Comparison of ENCODE assay signal across 8 cellular contexts in genomic region chr9:131402738-131403492, GRCh38.
A peak's percentile ranks its signal among the peaks of the same experiment; 100 is the strongest.
DNase-seq lines count a peak whose midpoint lies in the region.

No MANE protein-coding gene starts in this region.

- DNase-seq in DMS53 (lab: John Stamatoyannopoulos, UW) (peak; percentile 84), NCI-H510A treated with DMSO at 0.1 percent for 48 hours (lab: John Stamatoyannopoulos, UW) (peak; percentile 79), cerebellar cortex (ENCODE audit: low spot score) (peak; percentile 76), kidney tubule cell (ENCODE audit: low spot score) (peak; percentile 85), smooth muscle cell of the brain vasculature (ENCODE audit: low read depth, low spot score) (peak; percentile 69), OCI-M2 (lab: John Stamatoyannopoulos, UW; ENCODE audit: unreplicated experiment) (no peak), activated gamma-delta T cell (lab: John Stamatoyannopoulos, UW) (no peak)
- no peak for DNase-seq in activated CD4-positive, alpha-beta T cell treated with anti-CD3 and anti-CD28 coated beads for 48 hours

Comparison
In these comparisons a context has a peak if more than half of its experiments do, and no peak if none do; other contexts are left out.
1. DNase-seq: peak in DMS53 (single experiment), NCI-H510A treated with DMSO at 0.1 percent for 48 hours (single experiment), cerebellar cortex (single experiment), kidney tubule cell (single experiment) and smooth muscle cell of the brain vasculature (single experiment); none in OCI-M2 (single experiment), activated CD4-positive, alpha-beta T cell treated with anti-CD3 and anti-CD28 coated beads for 48 hours (single experiment) and activated gamma-delta T cell (single experiment).